Comparison of ENCODE assay signal across 13 cellular contexts in the genomic region with DNA sequence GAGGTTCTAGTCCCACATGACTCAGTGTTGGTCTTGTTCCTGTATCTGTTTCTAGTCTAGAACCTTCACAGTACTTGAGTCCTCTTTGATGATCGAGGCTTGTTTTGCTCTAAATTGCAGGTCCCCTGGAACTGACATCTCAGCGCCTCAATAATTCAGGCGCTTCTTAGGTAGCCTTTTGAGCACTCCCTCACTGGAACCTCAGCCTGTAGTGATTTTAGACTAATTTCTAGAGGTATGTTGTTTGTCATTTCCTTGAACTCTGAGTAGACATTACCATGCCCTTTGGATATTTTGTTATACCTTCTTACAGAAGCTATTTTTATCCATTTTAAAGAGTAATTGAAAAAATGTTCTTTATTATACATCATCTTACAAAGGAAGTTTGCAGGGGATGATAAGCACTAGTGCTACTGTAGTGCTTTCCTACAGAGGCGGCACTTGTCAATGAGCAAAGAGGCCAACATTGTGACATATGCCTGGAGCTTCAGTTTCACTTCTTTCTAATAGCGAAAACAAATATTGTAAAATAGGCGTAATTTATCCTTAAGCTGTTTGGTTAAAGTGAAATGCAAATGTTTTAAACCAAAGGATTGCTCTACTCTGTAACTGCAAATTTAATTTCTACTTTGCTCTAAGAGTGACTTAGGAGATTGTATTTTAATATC.
DNase-seq lines count a peak whose midpoint lies in the region; ATAC-seq, FAIRE-seq and TF ChIP-seq lines count a peak whose summit lies in the region.
"Had no signal": no experiment of that assay in that cellular context is flagged by ENCODE, and none has a peak within 500 bp of the region (broad histone marks: within the 10 kb centered on the region; RNA-seq: fewer than 3 reads in every experiment).

No MANE protein-coding gene starts in this region.

- H3K27me3 Mint-ChIP-seq in GM23338 (ENCODE audit: insufficient read depth, low read depth, poor library complexity) = peaks cover 1% of the 10 kb centered on the region
- no peaks in the 10 kb centered on the region for H3K27me3 Mint-ChIP-seq in naive thymus-derived CD4-positive, alpha-beta T cell
- H3K27me3 Mint-ChIP-seq: activated naive CD4-positive, alpha-beta T cell treated with anti-CD3 and anti-CD28 coated beads, Interleukin-2, amount 10 ng/mL, durations not matched to agents 7 days and 5 days had no signal

- H3F3A ChIP-seq in GM23338 (replicated peaks; ENCODE audit: low read depth) = no peaks in the 10 kb centered on the region

- no peak overlapping the region for H3K4me3 ChIP-seq in GM23338
- no peak overlapping the region for H3K4me3 ChIP-seq in naive thymus-derived CD4-positive, alpha-beta T cell (ENCODE audit: low read length)
- H3K4me3 ChIP-seq in lower leg skin (ENCODE audit: low read depth, poor library complexity, severe bottlenecking) = no peak overlapping the region
- no peak overlapping the region for H3K4me3 ChIP-seq in small intestine (ENCODE audit: low read depth in 1 of 2, low read length in 2 of 2)
- H3K4me3 ChIP-seq: esophagus squamous epithelium, K562, vagina had no signal

- DNase-seq in GM23338 (ENCODE audit: low spot score) (no peak), lower leg skin (ENCODE audit: low spot score in 2 of 2) (no peak), SKM-1 treated with dmso at 0.1 percent for 144 hours (lab: John Stamatoyannopoulos, UW; ENCODE audit: unreplicated experiment) (no peak), small intestine (no peak)
- DNase-seq in naive thymus-derived CD4-positive, alpha-beta T cell = no peak
- DNase-seq: activated naive CD4-positive, alpha-beta T cell treated with anti-CD3 and anti-CD28 coated beads, Interleukin-2, amount 10 ng/mL, durations not matched to agents 7 days and 5 days; esophagus squamous epithelium; NCI-H446; SK-N-SH had no signal

- POLR2A ChIA-PET in naive thymus-derived CD4-positive, alpha-beta T cell (lab: Charles Lee) = no interaction called here

- intact Hi-C loops in naive thymus-derived CD4-positive, alpha-beta T cell (cut with micrococcal nuclease) = no loop called here
- intact Hi-C loops in lower leg skin (cut with DNase I; ENCODE audit: low total_unique reads) = no loop called here

- CTCF ChIA-PET in naive thymus-derived CD4-positive, alpha-beta T cell (lab: Charles Lee) = no interaction called here

- peaks cover 16% of the 10 kb centered on the region; the same call in 2 of the 3 replicates for H3K4me1 Mint-ChIP-seq in GM23338
- H3K4me1 Mint-ChIP-seq in naive thymus-derived CD4-positive, alpha-beta T cell = no peaks in the 10 kb centered on the region
- H3K4me1 Mint-ChIP-seq: activated naive CD4-positive, alpha-beta T cell treated with anti-CD3 and anti-CD28 coated beads, Interleukin-2, amount 10 ng/mL, durations not matched to agents 7 days and 5 days had no signal

- no peaks in the 10 kb centered on the region for H3K9me3 Mint-ChIP-seq in GM23338
- H3K9me3 Mint-ChIP-seq in naive thymus-derived CD4-positive, alpha-beta T cell = no peaks in the 10 kb centered on the region
- H3K9me3 Mint-ChIP-seq: activated naive CD4-positive, alpha-beta T cell treated with anti-CD3 and anti-CD28 coated beads, Interleukin-2, amount 10 ng/mL, durations not matched to agents 7 days and 5 days had no signal

- H3K9me3 ChIP-seq in naive thymus-derived CD4-positive, alpha-beta T cell (ENCODE audit: control insufficient read depth in 2 of 3, low read length in 3 of 3) = no peaks in the 10 kb centered on the region
- H3K9me3 ChIP-seq in small intestine (ENCODE audit: control insufficient read depth, low read depth) = no peaks in the 10 kb centered on the region
- H3K9me3 ChIP-seq: esophagus squamous epithelium, SK-N-SH, vagina had no signal

- FAIRE-seq in small intestine (lab: Jason Lieb, UNC) = no peak
- FAIRE-seq: K562 had no signal

- H3K4me3 Mint-ChIP-seq in GM23338 = no peak overlapping the region
- H3K4me3 Mint-ChIP-seq in naive thymus-derived CD4-positive, alpha-beta T cell = no peak overlapping the region
- H3K4me3 Mint-ChIP-seq: activated naive CD4-positive, alpha-beta T cell treated with anti-CD3 and anti-CD28 coated beads, Interleukin-2, amount 10 ng/mL, durations not matched to agents 7 days and 5 days had no signal

- H3K27ac Mint-ChIP-seq in GM23338 = peak overlapping the region; percentile 36; the same call in 1 of the 2 replicates
- no peak overlapping the region for H3K27ac Mint-ChIP-seq in naive thymus-derived CD4-positive, alpha-beta T cell
- H3K27ac Mint-ChIP-seq: activated naive CD4-positive, alpha-beta T cell treated with anti-CD3 and anti-CD28 coated beads, Interleukin-2, amount 10 ng/mL, durations not matched to agents 7 days and 5 days had no signal

- H2AFZ ChIP-seq in GM23338 = no peak overlapping the region

- no peaks in the 10 kb centered on the region for H3K79me2 ChIP-seq in GM23338 (replicated peaks; ENCODE audit: insufficient read depth)

- TF ChIP-seq POLR2A in lower leg skin (IDR thresholded peaks at IDR 0.05) = no peak

- ATAC-seq in GM19043 (IDR thresholded peaks at IDR 0.05; ENCODE audit: low read depth, unreplicated experiment) (peak; percentile 85), GM23338 (no peak), HG03520 (IDR thresholded peaks at IDR 0.05; ENCODE audit: unreplicated experiment) (peak; percentile 91)
- ATAC-seq in naive thymus-derived CD4-positive, alpha-beta T cell = peak; percentile 47
- ATAC-seq: K562 had no signal

- H3K4me2 ChIP-seq in GM23338 = no peak overlapping the region
- H3K4me2 ChIP-seq: SK-N-SH had no signal

- H4K20me1 ChIP-seq in GM23338 (replicated peaks; ENCODE audit: insufficient read depth) = 0 out of 2 replicates have a peak, but pooled peaks cover 3% of the 10 kb centered on the region

- H3K27ac ChIP-seq in GM23338 (ENCODE audit: low read depth) = peak overlapping the region; percentile 35; the same call in 1 of the 2 replicates
- H3K27ac ChIP-seq in naive thymus-derived CD4-positive, alpha-beta T cell (ENCODE audit: low read depth, low read length) = no peak overlapping the region
- H3K27ac ChIP-seq in small intestine (ENCODE audit: low read depth in 1 of 2, low read length in 1 of 2) = no peak overlapping the region
- H3K27ac ChIP-seq: esophagus squamous epithelium, vagina had no signal

- WGBS in lower leg skin, 2 donors = 91 to 95% methylated on average over 6 of the region's 6 CpGs
- 89 to 94% (median 90%) methylated on average over 6 of the region's 6 CpGs for WGBS in small intestine, 3 donors

- H3K36me3 ChIP-seq in GM23338 (ENCODE audit: insufficient read depth) (no peaks in the 10 kb centered on the region), small intestine (ENCODE audit: control insufficient read depth in 2 of 2, insufficient read depth in 2 of 2, low read length in 2 of 2) (peaks cover 0 to 3% of the 10 kb centered on the region in 2 donors)
- no peaks in the 10 kb centered on the region for H3K36me3 ChIP-seq in naive thymus-derived CD4-positive, alpha-beta T cell (ENCODE audit: control insufficient read depth in 2 of 3, insufficient read depth in 3 of 3, low read length in 3 of 3)
- H3K36me3 ChIP-seq: vagina had no signal

- H3K27me3 ChIP-seq in GM23338 (ENCODE audit: insufficient read depth) = no peaks in the 10 kb centered on the region
- H3K27me3 ChIP-seq in naive thymus-derived CD4-positive, alpha-beta T cell (ENCODE audit: control insufficient read depth in 2 of 2, insufficient read depth in 2 of 2, low read length in 2 of 2) = no peaks in the 10 kb centered on the region
- no peaks in the 10 kb centered on the region for H3K27me3 ChIP-seq in small intestine (ENCODE audit: control insufficient read depth in 2 of 2, insufficient read depth in 2 of 2, low read length in 2 of 2)
- H3K27me3 ChIP-seq: esophagus squamous epithelium, vagina had no signal

- H3K36me3 Mint-ChIP-seq in GM23338 (ENCODE audit: low read depth) = no peaks in the 10 kb centered on the region
- H3K36me3 Mint-ChIP-seq in naive thymus-derived CD4-positive, alpha-beta T cell = peaks cover 2 to 34% (median 4%) of the 10 kb centered on the region in 5 donors
- H3K36me3 Mint-ChIP-seq: activated naive CD4-positive, alpha-beta T cell treated with anti-CD3 and anti-CD28 coated beads, Interleukin-2, amount 10 ng/mL, durations not matched to agents 7 days and 5 days had no signal

- no peaks in the 10 kb centered on the region for H3K9me2 ChIP-seq in GM23338 (ENCODE audit: insufficient read depth)
- H3K9me2 ChIP-seq: SK-N-SH had no signal

- H3K4me1 ChIP-seq in GM23338 (ENCODE audit: insufficient read depth) (0 out of 2 replicates have a peak, but pooled peaks cover 7% of the 10 kb centered on the region), small intestine (ENCODE audit: control insufficient read depth in 2 of 2, insufficient read depth in 1 of 2, low read depth in 1 of 2, low read length in 1 of 2) (no peaks in the 10 kb centered on the region)
- no peaks in the 10 kb centered on the region for H3K4me1 ChIP-seq in naive thymus-derived CD4-positive, alpha-beta T cell (ENCODE audit: control insufficient read depth in 2 of 2, insufficient read depth in 2 of 2, low read length in 2 of 2)

- TF ChIP-seq CTCF in GM23338 (conservative IDR thresholded peaks at IDR 0.05; ENCODE audit: low read depth in 2 of 2) (no peak), lower leg skin (IDR thresholded peaks at IDR 0.05) (no peak)

TF ChIP-seq in GM23338, 12 proteins besides CTCF, POLR2A, EP300 and RAD21 (continues in another document):
- TF ChIP-seq EZH2phosphoT487 (IDR thresholded peaks at IDR 0.05; ENCODE audit: unreplicated experiment) = no peak
- no peak for TF ChIP-seq JUNB (IDR thresholded peaks at IDR 0.05; ENCODE audit: unreplicated experiment)
